ENCODE assay signal across 25 cellular contexts in the genomic region with DNA sequence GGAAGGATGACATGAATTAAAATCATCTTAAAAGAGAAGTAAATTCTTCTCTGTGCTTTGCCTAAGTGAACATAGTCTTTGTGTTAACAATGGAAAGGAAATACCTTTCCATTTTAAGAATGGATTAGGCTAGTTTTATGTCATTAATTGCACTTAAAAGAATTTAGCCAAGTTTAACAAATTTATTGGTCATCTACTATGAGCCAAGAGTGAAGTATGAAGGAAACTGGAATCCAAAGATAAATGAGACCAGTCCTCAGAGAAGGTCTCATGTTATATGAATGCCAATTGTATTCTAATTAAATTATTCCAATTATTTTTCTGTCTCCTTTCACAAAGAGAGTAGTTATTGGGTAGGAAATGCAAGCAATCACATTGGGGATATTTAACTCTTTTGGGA.
DNase-seq lines count a peak whose midpoint lies in the region; ATAC-seq, FAIRE-seq and TF ChIP-seq lines count a peak whose summit lies in the region.
"Had no signal": no experiment of that assay in that cellular context is flagged by ENCODE, and none has a peak within 500 bp of the region (broad histone marks: within the 10 kb centered on the region; RNA-seq: fewer than 3 reads in every experiment).

No MANE protein-coding gene starts in this region.

- no peak overlapping the region for H3K9ac ChIP-seq in SK-N-SH
- H3K9ac ChIP-seq in astrocyte (ENCODE audit: low read length), result no peak overlapping the region
- H3K9ac ChIP-seq: BLaER1 treated with 17β-estradiol and CSF1 and Interleukin-3, amounts not matched to agents 10 nM and 100 nM had no signal

- no peak overlapping the region for H3K27ac Mint-ChIP-seq in astrocyte (ENCODE audit: unreplicated experiment)
- H3K27ac Mint-ChIP-seq: B cell; CD4-positive, alpha-beta memory T cell; CD4-positive, CD25-positive, alpha-beta regulatory T cell; CD8-positive, alpha-beta memory T cell had no signal

- TF ChIP-seq EP300 in SK-N-SH (IDR thresholded peaks at IDR 0.05; ENCODE audit: borderline replicate concordance in 1 of 2, low read depth in 1 of 2, low read length in 1 of 2), result no peak
- no peak for TF ChIP-seq EP300 in tibial nerve (IDR thresholded peaks at IDR 0.05)

- DNase-seq in SK-N-SH (no peak), H54 (ENCODE audit: insufficient read length, low spot score) (no peak), astrocyte (ENCODE audit: low read depth) (peak; percentile 12), tibial nerve (ENCODE audit: low spot score in 2 of 2) (no peak), A172 (ENCODE audit: low spot score) (no peak), COLO668 (lab: John Stamatoyannopoulos, UW; ENCODE audit: unreplicated experiment) (no peak)
- DNase-seq: AML-193; Calu3; CD4-positive, alpha-beta memory T cell; CD4-positive, CD25-positive, alpha-beta regulatory T cell; CD8-positive, alpha-beta memory T cell; DMS79 treated with DMSO at 0.1 percent for 48 hours; EL; GDM1 had no signal

- H3K36me3 ChIP-seq in SK-N-SH (replicated peaks in 1 of 2; ENCODE audit: control insufficient read depth in 1 of 2, insufficient read depth in 2 of 2, low read length in 1 of 2) (no peaks in the 10 kb centered on the region), astrocyte (ENCODE audit: insufficient read depth, low read length) (no peaks in the 10 kb centered on the region), tibial nerve (no peaks in the 10 kb centered on the region)
- H3K36me3 ChIP-seq: BLaER1 treated with 17β-estradiol and CSF1 and Interleukin-3, amounts not matched to agents 10 nM and 100 nM had no signal

- no peaks in the 10 kb centered on the region for H3K9me2 ChIP-seq in SK-N-SH

- CTCF ChIA-PET in SK-N-SH (lab: Yijun Ruan, JAX), result interaction anchor here (1.7 to 2.0 kb wide), 2 partner anchors 9 to 11 kb away, joined by 4 read pairs; no protein-coding TSS in a partner anchor

- TF ChIP-seq POLR2A in H54 (IDR thresholded peaks at IDR 0.05; ENCODE audit: low read depth, low read length) (no peak), tibial nerve (IDR thresholded peaks at IDR 0.05) (no peak)

- H3K9me3 ChIP-seq in SK-N-SH (no peaks in the 10 kb centered on the region), astrocyte (ENCODE audit: insufficient read depth, low read depth, low read length) (no peaks in the 10 kb centered on the region), tibial nerve (peaks cover 0 to 4% (median 0%) of the 10 kb centered on the region in 4 donors)
- H3K9me3 ChIP-seq: BLaER1 treated with 17β-estradiol and CSF1 and Interleukin-3, amounts not matched to agents 10 nM and 100 nM; Caco-2 had no signal

- no peak overlapping the region; a peak in 1 of 4 replicates for H3K27ac ChIP-seq in SK-N-SH (ENCODE audit: low read depth in 2 of 2, low read length in 1 of 2)
- no peak overlapping the region for H3K27ac ChIP-seq in astrocyte (ENCODE audit: low read depth, low read length)
- H3K27ac ChIP-seq in tibial nerve, result no peak overlapping the region
- H3K27ac ChIP-seq: 22Rv1; BLaER1 treated with 17β-estradiol and CSF1 and Interleukin-3, amounts not matched to agents 10 nM and 100 nM; C4-2B had no signal

- H3K4me3 Mint-ChIP-seq in astrocyte (ENCODE audit: unreplicated experiment), result no peak overlapping the region
- H3K4me3 Mint-ChIP-seq: B cell; CD4-positive, alpha-beta memory T cell; CD4-positive, CD25-positive, alpha-beta regulatory T cell; CD8-positive, alpha-beta memory T cell had no signal

- H4K20me1 ChIP-seq in SK-N-SH (ENCODE audit: insufficient read depth), result no peaks in the 10 kb centered on the region
- no peaks in the 10 kb centered on the region for H4K20me1 ChIP-seq in astrocyte (ENCODE audit: insufficient read depth, low read length)
- H4K20me1 ChIP-seq: BLaER1 treated with 17β-estradiol and CSF1 and Interleukin-3, amounts not matched to agents 10 nM and 100 nM had no signal

- peak; percentile 43 for FAIRE-seq in H54 (lab: Jason Lieb, UNC)
- no peak for FAIRE-seq in astrocyte (lab: Jason Lieb, UNC)
- FAIRE-seq: A204.1, D721Med, GM12878, GM12892, GM18507 had no signal

- no peak for TF ChIP-seq CTCF in SK-N-SH (IDR thresholded peaks at IDR 0.05)
- TF ChIP-seq CTCF in astrocyte (IDR thresholded peaks at IDR 0.05; ENCODE audit: insufficient read depth, low read depth, low read length), result no peak
- TF ChIP-seq CTCF in tibial nerve (IDR thresholded peaks at IDR 0.05), result no peak

- H3F3A ChIP-seq in SK-N-SH (replicated peaks; ENCODE audit: insufficient read depth), result no peaks in the 10 kb centered on the region

- H3K4me1 Mint-ChIP-seq in astrocyte (ENCODE audit: low read depth, unreplicated experiment), result no peaks in the 10 kb centered on the region
- H3K4me1 Mint-ChIP-seq: B cell; CD4-positive, alpha-beta memory T cell; CD4-positive, CD25-positive, alpha-beta regulatory T cell; CD8-positive, alpha-beta memory T cell had no signal

- no peak overlapping the region for H3K4me2 ChIP-seq in SK-N-SH
- no peak overlapping the region for H3K4me2 ChIP-seq in astrocyte (ENCODE audit: low read length)
- H3K4me2 ChIP-seq: BLaER1 treated with 17β-estradiol and CSF1 and Interleukin-3, amounts not matched to agents 10 nM and 100 nM had no signal

- no peaks in the 10 kb centered on the region for H3K79me2 ChIP-seq in SK-N-SH (ENCODE audit: insufficient read depth)
- no peaks in the 10 kb centered on the region for H3K79me2 ChIP-seq in astrocyte (ENCODE audit: insufficient read depth, low read length)

- no peak overlapping the region for H2AFZ ChIP-seq in SK-N-SH (ENCODE audit: low read depth)
- no peak overlapping the region for H2AFZ ChIP-seq in astrocyte (ENCODE audit: low read depth, low read length)

- no peak overlapping the region for H3K4me3 ChIP-seq in SK-N-SH (ENCODE audit: low read depth in 2 of 2, low read length in 1 of 2)
- H3K4me3 ChIP-seq in astrocyte (ENCODE audit: insufficient read depth, low read depth, low read length), result no peak overlapping the region
- H3K4me3 ChIP-seq in tibial nerve, result no peak overlapping the region
- H3K4me3 ChIP-seq: BLaER1 treated with 17β-estradiol and CSF1 and Interleukin-3, amounts not matched to agents 10 nM and 100 nM; GM12878 had no signal

- no peaks in the 10 kb centered on the region for H3K27me3 Mint-ChIP-seq in astrocyte (ENCODE audit: low read depth, unreplicated experiment)
- H3K27me3 Mint-ChIP-seq: B cell; CD4-positive, alpha-beta memory T cell; CD4-positive, CD25-positive, alpha-beta regulatory T cell; CD8-positive, alpha-beta memory T cell had no signal

- POLR2A ChIA-PET in SK-N-SH (lab: Yijun Ruan, JAX), result no interaction called here

- H3K4me1 ChIP-seq in SK-N-SH (ENCODE audit: control insufficient read depth in 1 of 2, insufficient read depth in 2 of 2, low read depth in 1 of 2, low read length in 1 of 2) (peaks cover 0 to 8% of the 10 kb centered on the region in 2 experiments; a peak in 2 of 4 replicates), astrocyte (ENCODE audit: insufficient read depth, low read length) (no peaks in the 10 kb centered on the region), tibial nerve (no peaks in the 10 kb centered on the region)
- H3K4me1 ChIP-seq: BLaER1 treated with 17β-estradiol and CSF1 and Interleukin-3, amounts not matched to agents 10 nM and 100 nM had no signal

- TF ChIP-seq RAD21 in SK-N-SH (IDR thresholded peaks at IDR 0.05; ENCODE audit: low read length), result no peak

- peak; percentile 26; the same call in 1 of the 3 replicates for ATAC-seq in SK-N-SH treated with all-trans-retinoic acid at 6 μM for 48 hours
- ATAC-seq: GM12878 had no signal

- H3K9me3 Mint-ChIP-seq in astrocyte (ENCODE audit: unreplicated experiment), result no peaks in the 10 kb centered on the region

- H3K27me3 ChIP-seq in SK-N-SH (ENCODE audit: insufficient read depth) (no peaks in the 10 kb centered on the region), astrocyte (ENCODE audit: insufficient read depth, low read length) (no peaks in the 10 kb centered on the region), tibial nerve (no peaks in the 10 kb centered on the region)
- H3K27me3 ChIP-seq: BLaER1 treated with 17β-estradiol and CSF1 and Interleukin-3, amounts not matched to agents 10 nM and 100 nM had no signal

- no peaks in the 10 kb centered on the region for H3K36me3 Mint-ChIP-seq in astrocyte (ENCODE audit: low read depth, unreplicated experiment)
- H3K36me3 Mint-ChIP-seq: CD4-positive, alpha-beta memory T cell; CD4-positive, CD25-positive, alpha-beta regulatory T cell; CD8-positive, alpha-beta memory T cell had no signal

TF ChIP-seq in SK-N-SH treated with all-trans-retinoic acid at 6 μM for 48 hours, 23 proteins besides CTCF, POLR2A, EP300 and RAD21:
- TF ChIP-seq ISL1 (CRISPR knock-in tag; IDR thresholded peaks at IDR 0.05) (peak; percentile 62), ARNTL (CRISPR knock-in tag; IDR thresholded peaks at IDR 0.05; ENCODE audit: borderline replicate concordance, low read depth) (no peak), TCF4 (CRISPR knock-in tag; IDR thresholded peaks at IDR 0.05; ENCODE audit: borderline replicate concordance) (no peak), ZC3H10 (CRISPR knock-in tag; IDR thresholded peaks at IDR 0.05) (peak; percentile 80)
- TF ChIP-seq, protein P1, sequence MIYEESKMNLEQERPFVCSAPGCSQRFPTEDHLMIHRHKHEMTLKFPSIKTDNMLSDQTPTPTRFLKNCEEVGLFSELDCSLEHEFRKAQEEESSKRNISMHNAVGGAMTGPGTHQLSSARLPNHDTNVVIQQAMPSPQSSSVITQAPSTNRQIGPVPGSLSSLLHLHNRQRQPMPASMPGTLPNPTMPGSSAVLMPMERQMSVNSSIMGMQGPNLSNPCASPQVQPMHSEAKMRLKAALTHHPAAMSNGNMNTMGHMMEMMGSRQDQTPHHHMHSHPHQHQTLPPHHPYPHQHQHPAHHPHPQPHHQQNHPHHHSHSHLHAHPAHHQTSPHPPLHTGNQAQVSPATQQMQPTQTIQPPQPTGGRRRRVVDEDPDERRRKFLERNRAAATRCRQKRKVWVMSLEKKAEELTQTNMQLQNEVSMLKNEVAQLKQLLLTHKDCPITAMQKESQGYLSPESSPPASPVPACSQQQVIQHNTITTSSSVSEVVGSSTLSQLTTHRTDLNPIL (CRISPR knock-in tag; IDR thresholded peaks at IDR 0.05; ENCODE audit: low read depth), result no peak

TF ChIP-seq in SK-N-SH, 30 proteins besides CTCF, POLR2A, EP300 and RAD21:
- TF ChIP-seq SMC3 (IDR thresholded peaks at IDR 0.05; ENCODE audit: low read depth, low read length) (no peak), MXI1 (IDR thresholded peaks at IDR 0.05; ENCODE audit: low read depth, low read length) (no peak), ELF1 (IDR thresholded peaks at IDR 0.05) (no peak), NRF1 (IDR thresholded peaks at IDR 0.05; ENCODE audit: low read depth, low read length) (no peak), TAF1 (IDR thresholded peaks at IDR 0.05; ENCODE audit: borderline replicate concordance, low read depth, low read length) (no peak), RCOR1 (IDR thresholded peaks at IDR 0.05; ENCODE audit: low read length) (no peak), GATA2 (CRISPR knock-in tag; IDR thresholded peaks at IDR 0.05) (no peak), NFIC (IDR thresholded peaks at IDR 0.05; ENCODE audit: borderline replicate concordance) (no peak)
TF ChIP-seq in SK-N-SH: peak in this region for 0.
